ENCODE assay signal across 33 cellular contexts in the genomic region with DNA sequence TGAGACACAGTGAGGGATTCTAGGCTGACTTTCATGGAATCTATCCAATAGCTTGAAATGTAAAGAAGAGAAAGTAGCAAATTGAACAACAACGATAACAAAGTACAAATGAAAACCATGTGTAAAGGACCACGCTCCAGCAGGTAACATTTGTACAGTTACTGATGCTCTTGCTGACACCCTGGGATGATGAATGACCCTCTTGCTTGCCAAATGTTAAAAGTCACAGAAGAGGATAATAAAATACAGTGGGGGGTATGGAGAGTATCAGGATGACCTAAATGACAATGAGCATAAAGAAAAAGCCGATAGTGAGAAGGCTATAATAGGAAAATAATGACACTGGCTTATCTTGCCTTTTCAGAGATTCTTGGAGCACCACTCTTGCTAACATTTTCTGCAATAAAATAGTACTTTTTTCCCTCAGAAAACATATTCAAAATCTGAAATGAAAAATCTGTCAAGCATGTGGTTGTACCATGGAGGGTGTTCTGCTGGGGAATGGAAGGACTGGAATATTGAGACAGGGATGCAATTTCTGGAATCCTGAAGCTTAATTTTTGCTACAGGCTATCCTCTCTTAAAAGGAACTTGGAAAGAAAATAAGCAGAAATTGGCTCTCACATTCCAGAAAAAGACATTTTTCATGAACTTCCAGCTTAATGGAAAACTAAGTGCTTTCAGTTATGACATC.
"Had no signal": no experiment of that assay in that cellular context is flagged by ENCODE, and none has a peak within 500 bp of the region (broad histone marks: within the 10 kb centered on the region; RNA-seq: fewer than 3 reads in every experiment).

No MANE protein-coding gene starts in this region.

- H3K4me3 ChIP-seq: adrenal gland, body of pancreas, breast epithelium, K562, SJCRH30 had no signal

- H3K36me3 ChIP-seq: adrenal gland, breast epithelium, SJCRH30 had no signal

- H3K9me3 ChIP-seq: adrenal gland, body of pancreas, breast epithelium, SJCRH30 had no signal

- H3K27me3 ChIP-seq: adrenal gland, body of pancreas, breast epithelium, SJCRH30 had no signal

- H3K4me1 Mint-ChIP-seq: activated B cell treated with CpG ODN at 0.5 μM for 24 hours had no signal

- H3K36me3 Mint-ChIP-seq: activated CD4-positive, alpha-beta memory T cell treated with anti-CD3 and anti-CD28 coated beads for 36 hours; activated naive CD4-positive, alpha-beta T cell treated with anti-CD3 and anti-CD28 coated beads, Interleukin-2, amount 50 U/mL, for 72 hours had no signal

- H3K27ac ChIP-seq: adrenal gland, body of pancreas, breast epithelium, SJCRH30, VCaP had no signal

- H3K27ac Mint-ChIP-seq: activated B cell treated with CpG ODN at 0.5 μM for 24 hours; activated CD4-positive, alpha-beta memory T cell treated with anti-CD3 and anti-CD28 coated beads for 36 hours; activated naive CD4-positive, alpha-beta T cell treated with anti-CD3 and anti-CD28 coated beads for 36 hours; activated naive CD4-positive, alpha-beta T cell treated with anti-CD3 and anti-CD28 coated beads, Interleukin-2, amount 50 U/mL, for 72 hours; activated T-helper 1 cell treated with anti-CD3 and anti-CD28 coated beads, Interleukin-12 subunit alpha, Interleukin-12 subunit beta, Interleukin-2, Interleukin-4 antibody, amounts not matched to agents 30 ng/mL and 10 ng/mL and 1 ng/mL, durations not matched to agents 14 hours and 24 hours and 36 hours had no signal

- ATAC-seq: activated naive CD4-positive, alpha-beta T cell treated with anti-CD3 and anti-CD28 coated beads, Interleukin-2, amount 50 U/mL, for 72 hours; activated T-cell treated with anti-CD3 and anti-CD28 coated beads, Interleukin-2, amount 50 U/mL, for 4 hours; body of pancreas; K562; Panc1 had no signal

- H3K9me3 Mint-ChIP-seq: activated B cell treated with CpG ODN at 0.5 μM for 24 hours; activated CD4-positive, alpha-beta memory T cell treated with anti-CD3 and anti-CD28 coated beads for 36 hours; activated naive CD4-positive, alpha-beta T cell treated with anti-CD3 and anti-CD28 coated beads for 36 hours; activated naive CD4-positive, alpha-beta T cell treated with anti-CD3 and anti-CD28 coated beads, Interleukin-2, amount 50 U/mL, for 72 hours; activated T-helper 1 cell treated with anti-CD3 and anti-CD28 coated beads, Interleukin-12 subunit alpha, Interleukin-12 subunit beta, Interleukin-2, Interleukin-4 antibody, amounts not matched to agents 30 ng/mL and 10 ng/mL and 1 ng/mL, durations not matched to agents 14 hours and 24 hours and 36 hours had no signal

- H3K27me3 Mint-ChIP-seq: activated B cell treated with CpG ODN at 0.5 μM for 24 hours; activated CD4-positive, alpha-beta memory T cell treated with anti-CD3 and anti-CD28 coated beads for 36 hours had no signal

- H3K4me3 Mint-ChIP-seq: activated B cell treated with CpG ODN at 0.5 μM for 24 hours; activated CD4-positive, alpha-beta memory T cell treated with anti-CD3 and anti-CD28 coated beads for 36 hours; activated naive CD4-positive, alpha-beta T cell treated with anti-CD3 and anti-CD28 coated beads for 36 hours; activated T-cell treated with anti-CD3 and anti-CD28 coated beads, Interleukin-2, amount 50 U/mL, for 4 hours; activated T-helper 1 cell treated with anti-CD3 and anti-CD28 coated beads, Interleukin-12 subunit alpha, Interleukin-12 subunit beta, Interleukin-2, Interleukin-4 antibody, amounts not matched to agents 30 ng/mL and 10 ng/mL and 1 ng/mL, durations not matched to agents 14 hours and 24 hours and 36 hours had no signal

- DNase-seq: activated B cell treated with CpG ODN at 0.5 μM for 24 hours; activated CD4-positive, alpha-beta memory T cell treated with anti-CD3 and anti-CD28 coated beads for 36 hours; activated CD4-positive, alpha-beta T cell treated with anti-CD3 and anti-CD28 coated beads for 4 hours; activated CD4-positive, alpha-beta T cell treated with anti-CD3 and anti-CD28 coated beads, Interleukin-2, amount 50 U/mL, for 1 hour; activated CD4-positive, CD25-positive, alpha-beta regulatory T cell treated with anti-CD3 and anti-CD28 coated beads, Interleukin-2, amount 50 U/mL, for 72 hours; activated CD8-positive, alpha-beta memory T cell treated with anti-CD3 and anti-CD28 coated beads, Interleukin-2, amount 50 U/mL, for 4 hours; activated gamma-delta T cell treated with Interleukin-2 at 50 U/mL for 16 hours; activated naive CD4-positive, alpha-beta T cell treated with anti-CD3 and anti-CD28 coated beads for 36 hours; activated T-cell treated with anti-CD3 and anti-CD28 coated beads for 4 hours; activated T-cell treated with anti-CD3 and anti-CD28 coated beads, Interleukin-2, amount 50 U/mL, for 4 hours; adrenal gland; body of pancreas; NCI-H1092 treated with DMSO at 0.1 percent for 48 hours; NCI-H1694; NCI-H1930; NCI-H2081 treated with DMSO at 0.1 percent for 48 hours; NCI-H2171; NCI-H226; NCI-H446 treated with DMSO at 0.1 percent for 48 hours; NCI-H524; NCI-H774; SHP77; SJCRH30; SW 1271; T-helper 1 cell; T-helper 2 cell; T-helper 9 cell had no signal

- H3K4me1 ChIP-seq: adrenal gland, body of pancreas, breast epithelium, SJCRH30 had no signal
